In genomic region chr11:17532814-17533213, GRCh38 we compare ENCODE assay signal across 9 cellular contexts. TPM values are rescaled to one million over a fixed set of nuclear protein-coding genes. Genes with fewer than 3 reads are reported as not detected.
"Had no signal": no experiment of that assay in that cellular context is flagged by ENCODE, and none has a peak within 500 bp of the region (broad histone marks: within the 10 kb centered on the region; RNA-seq: fewer than 3 reads in every experiment).

No MANE protein-coding gene starts in this region.

- H2AFZ ChIP-seq: GM23338 had no signal

- FAIRE-seq: H1, H54, HTR-8/SVneo had no signal

- H3K4me2 ChIP-seq: GM23338 had no signal

- DNase-seq: H9, HCEC 1CT, KBM-7 had no signal

- H3K4me3 ChIP-seq: GM23338 had no signal

- ATAC-seq: GM23338 had no signal

RNA-seq across cellular contexts. Expression of gene USH1C, which starts 11.4 kb away (rescaled TPM):
- polyA plus RNA-seq: IgD-negative memory B cell had no signal

RNA-seq across cellular contexts. Expression of gene OTOG, which starts 14.2 kb away (rescaled TPM):
- total RNA-seq: HT-29 had no signal
- polyA plus RNA-seq: IgD-negative memory B cell had no signal

RNA-seq across cellular contexts. Expression of gene ABCC8, which starts 56.2 kb away (rescaled TPM):
- polyA plus RNA-seq: IgD-negative memory B cell had no signal
